In genomic region chr1:16975211-16975610, GRCh38 we compare ENCODE assay signal across 26 cellular contexts. TPM values are rescaled to one million over a fixed set of nuclear protein-coding genes. Genes with fewer than 3 reads are reported as not detected.
"Had no signal": no experiment of that assay in that cellular context is flagged by ENCODE, and none has a peak within 500 bp of the region (broad histone marks: within the 10 kb centered on the region; RNA-seq: fewer than 3 reads in every experiment).

No MANE protein-coding gene starts in this region.

- H3K9me3 ChIP-seq: esophagus muscularis mucosa, heart right ventricle, lower lobe of right lung, ovary, psoas muscle, sigmoid colon, upper lobe of left lung, vagina had no signal

- H3K36me3 ChIP-seq: ovary, vagina had no signal

- H3K27ac Mint-ChIP-seq: activated naive CD4-positive, alpha-beta T cell treated with anti-CD3 and anti-CD28 coated beads, Interleukin-2, amount 10 ng/mL, durations not matched to agents 7 days and 5 days; activated naive CD8-positive, alpha-beta T cell treated with anti-CD3 and anti-CD28 coated beads, Interleukin-2, amount 10 ng/mL, durations not matched to agents 7 days and 5 days; natural killer cell; stimulated activated naive CD8-positive, alpha-beta T cell treated with anti-CD3 and anti-CD28 coated beads, Interleukin-15, Interleukin-2, amounts not matched to agents 100 ng/mL and 50 ng/mL, for 24 hours; T-helper 2 cell treated with Interferon-gamma antibody and Interleukin-4, amounts not matched to agents 5 μg/mL and 100 μg/mL, for 36 hours had no signal

- H3K4me3 ChIP-seq: esophagus muscularis mucosa, heart right ventricle, lower lobe of right lung, ovary, psoas muscle, sigmoid colon, upper lobe of left lung, vagina had no signal

- FAIRE-seq: small intestine had no signal

- H3K4me1 ChIP-seq: foreskin keratinocyte, psoas muscle had no signal

- H3K4me3 Mint-ChIP-seq: activated naive CD4-positive, alpha-beta T cell treated with anti-CD3 and anti-CD28 coated beads, Interleukin-2, amount 10 ng/mL, durations not matched to agents 7 days and 5 days; activated naive CD8-positive, alpha-beta T cell treated with anti-CD3 and anti-CD28 coated beads, Interleukin-2, amount 10 ng/mL, durations not matched to agents 7 days and 5 days; natural killer cell; stimulated activated effector memory CD8-positive, alpha-beta T cell treated with anti-CD3 and anti-CD28 coated beads, Interleukin-12 subunit alpha, Interleukin-12 subunit beta, amount 100 ng/mL, for 72 hours; stimulated activated naive CD8-positive, alpha-beta T cell treated with anti-CD3 and anti-CD28 coated beads, Interleukin-15, Interleukin-2, amounts not matched to agents 100 ng/mL and 50 ng/mL, for 24 hours; T-helper 2 cell treated with Interferon-gamma antibody and Interleukin-4, amounts not matched to agents 5 μg/mL and 100 μg/mL, for 36 hours had no signal

- H3K27ac ChIP-seq: esophagus muscularis mucosa, foreskin keratinocyte, heart right ventricle, lower lobe of right lung, psoas muscle, sigmoid colon, upper lobe of left lung, vagina had no signal

- H3K36me3 Mint-ChIP-seq: activated naive CD4-positive, alpha-beta T cell treated with anti-CD3 and anti-CD28 coated beads, Interleukin-2, amount 10 ng/mL, durations not matched to agents 7 days and 5 days; activated naive CD8-positive, alpha-beta T cell treated with anti-CD3 and anti-CD28 coated beads, Interleukin-2, amount 10 ng/mL, durations not matched to agents 7 days and 5 days; natural killer cell; stimulated activated effector memory CD8-positive, alpha-beta T cell treated with anti-CD3 and anti-CD28 coated beads, Interleukin-12 subunit alpha, Interleukin-12 subunit beta, amount 100 ng/mL, for 72 hours had no signal

- H3K9me3 Mint-ChIP-seq: activated naive CD4-positive, alpha-beta T cell treated with anti-CD3 and anti-CD28 coated beads, Interleukin-2, amount 10 ng/mL, durations not matched to agents 7 days and 5 days; activated naive CD8-positive, alpha-beta T cell treated with anti-CD3 and anti-CD28 coated beads, Interleukin-2, amount 10 ng/mL, durations not matched to agents 7 days and 5 days; natural killer cell; stimulated activated effector memory CD8-positive, alpha-beta T cell treated with anti-CD3 and anti-CD28 coated beads, Interleukin-12 subunit alpha, Interleukin-12 subunit beta, amount 100 ng/mL, for 72 hours; stimulated activated naive CD8-positive, alpha-beta T cell treated with anti-CD3 and anti-CD28 coated beads, Interleukin-15, Interleukin-2, amounts not matched to agents 100 ng/mL and 50 ng/mL, for 24 hours; T-helper 2 cell treated with Interferon-gamma antibody and Interleukin-4, amounts not matched to agents 5 μg/mL and 100 μg/mL, for 36 hours had no signal

- H3K4me1 Mint-ChIP-seq: activated naive CD4-positive, alpha-beta T cell treated with anti-CD3 and anti-CD28 coated beads, Interleukin-2, amount 10 ng/mL, durations not matched to agents 7 days and 5 days; activated naive CD8-positive, alpha-beta T cell treated with anti-CD3 and anti-CD28 coated beads, Interleukin-2, amount 10 ng/mL, durations not matched to agents 7 days and 5 days; natural killer cell had no signal

- DNase-seq: activated CD4-positive, alpha-beta T cell treated with anti-CD3 and anti-CD28 coated beads for 4 hours; activated CD4-positive, alpha-beta T cell treated with anti-CD3 and anti-CD28 coated beads, Interleukin-2, amount 50 U/mL, for 4 hours; activated CD8-positive, alpha-beta memory T cell treated with anti-CD3 and anti-CD28 coated beads for 24 hours; activated gamma-delta T cell; activated naive CD4-positive, alpha-beta T cell treated with anti-CD3 and anti-CD28 coated beads, Interleukin-2, amount 10 ng/mL, durations not matched to agents 7 days and 5 days; activated naive CD8-positive, alpha-beta T cell treated with anti-CD3 and anti-CD28 coated beads, Interleukin-2, amount 10 ng/mL, durations not matched to agents 7 days and 5 days; activated T-cell treated with anti-CD3 and anti-CD28 coated beads, Interleukin-2, amount 50 U/mL, for 1 hour; foreskin keratinocyte; heart right ventricle; kidney glomerular epithelial cell; lower lobe of right lung; mesenchymal stem cell; natural killer cell; psoas muscle; sigmoid colon; small intestine; stimulated activated CD4-positive, alpha-beta T cell treated with anti-CD3 and anti-CD28 coated beads, Interleukin-4, amount 100 ng/mL, for 24 hours; T-helper 1 cell; upper lobe of left lung had no signal

- H3K27me3 ChIP-seq: foreskin keratinocyte, ovary, vagina had no signal

RNA-seq across cellular contexts. Expression of gene MFAP2, which starts 5.2 kb away (rescaled TPM):
- total RNA-seq: activated naive CD8-positive, alpha-beta T cell treated with anti-CD3 and anti-CD28 coated beads, Interleukin-2, amount 10 ng/mL, durations not matched to agents 7 days and 5 days; mononuclear cell had no signal
